9 cellular contexts compared by ENCODE assay signal in the genomic region with DNA sequence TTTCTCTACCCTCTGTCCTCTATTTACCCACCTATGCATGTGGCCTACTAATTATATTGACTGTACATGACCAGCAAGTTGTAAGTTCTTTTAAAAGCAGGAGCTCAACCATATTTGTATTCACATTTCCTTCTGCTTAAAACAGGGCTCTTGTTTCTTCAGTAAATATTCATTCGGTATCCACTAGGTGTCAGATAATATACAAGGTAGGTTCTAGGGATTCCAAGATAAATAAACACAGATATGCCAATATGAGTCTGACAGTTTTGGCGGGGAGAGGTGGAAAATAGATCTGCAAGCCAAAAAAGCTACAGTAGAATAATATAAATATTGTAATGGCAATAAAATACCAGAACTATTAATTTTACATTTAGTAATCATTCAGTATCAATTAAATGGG. TPM values are rescaled to one million over a fixed set of nuclear protein-coding genes. Genes with fewer than 3 reads are reported as not detected.
A peak's percentile ranks its signal among the peaks of the same experiment; 100 is the strongest.
DNase-seq lines count a peak whose midpoint lies in the region; ATAC-seq and TF ChIP-seq lines count a peak whose summit lies in the region.
"Had no signal": no experiment of that assay in that cellular context is flagged by ENCODE, and none has a peak within 500 bp of the region (broad histone marks: within the 10 kb centered on the region; RNA-seq: fewer than 3 reads in every experiment).

No MANE protein-coding gene starts in this region.

- no peak overlapping the region for H3K4me3 Mint-ChIP-seq in stimulated activated naive B cell treated with anti-CD40 and anti-IgM and Interleukin-4, amounts not matched to agents 10 μg/mL and 1 μg/mL and 100 μg/mL, for 72 hours

- intact Hi-C loops in mucosa of descending colon (cut with DNase I, micrococcal nuclease), result no loop called here

- H3K4me1 ChIP-seq in mucosa of descending colon (ENCODE audit: low read depth), result peaks cover 14% of the 10 kb centered on the region

- TF ChIP-seq CTCF in mucosa of descending colon (IDR thresholded peaks at IDR 0.05), result no peak

- no peaks in the 10 kb centered on the region for H3K9me3 Mint-ChIP-seq in stimulated activated naive B cell treated with anti-CD40 and anti-IgM and Interleukin-4, amounts not matched to agents 10 μg/mL and 1 μg/mL and 100 μg/mL, for 72 hours

- H3K27ac Mint-ChIP-seq in stimulated activated naive B cell treated with anti-CD40 and anti-IgM and Interleukin-4, amounts not matched to agents 10 μg/mL and 1 μg/mL and 100 μg/mL, for 72 hours, result no peak overlapping the region

- H3K36me3 Mint-ChIP-seq in stimulated activated naive B cell treated with anti-CD40 and anti-IgM and Interleukin-4, amounts not matched to agents 10 μg/mL and 1 μg/mL and 100 μg/mL, for 72 hours, result peaks cover 7 to 11% of the 10 kb centered on the region in 2 donors

- in situ Hi-C loops in G401 (cut with HindIII; ENCODE audit: low sequenced_read_pairs), result no loop called here

- H3K27me3 Mint-ChIP-seq in stimulated activated naive B cell treated with anti-CD40 and anti-IgM and Interleukin-4, amounts not matched to agents 10 μg/mL and 1 μg/mL and 100 μg/mL, for 72 hours, result no peaks in the 10 kb centered on the region

- no peaks in the 10 kb centered on the region for H3K9me3 ChIP-seq in mucosa of descending colon

- DNase-seq in G401 (ENCODE audit: low spot score) (peak; percentile 17), NCI-H146 (lab: John Stamatoyannopoulos, UW) (peak; percentile 80), amniotic epithelial cell (ENCODE audit: low read depth) (peak; percentile 23), mucosa of descending colon (no peak)
- DNase-seq in stimulated activated naive B cell treated with anti-CD40 and anti-IgM and Interleukin-4, amounts not matched to agents 10 μg/mL and 1 μg/mL and 100 μg/mL, for 72 hours, result no peak
- no peak for DNase-seq in activated CD8-positive, alpha-beta memory T cell treated with anti-CD3 and anti-CD28 coated beads, Interleukin-2, amount 50 U/mL, for 48 hours
- DNase-seq: midbrain had no signal

- H3K36me3 ChIP-seq in mucosa of descending colon (ENCODE audit: low read depth), result no peaks in the 10 kb centered on the region

- ATAC-seq in mucosa of descending colon (peak; percentile 74), HG02870 (IDR thresholded peaks at IDR 0.05; ENCODE audit: unreplicated experiment) (no peak), GM19023 (IDR thresholded peaks at IDR 0.05; ENCODE audit: unreplicated experiment) (no peak)
- no peak for ATAC-seq in stimulated activated naive B cell treated with anti-CD40 and anti-IgM and Interleukin-4, amounts not matched to agents 10 μg/mL and 1 μg/mL and 100 μg/mL, for 72 hours (replicated peaks)

- H3K4me3 ChIP-seq in mucosa of descending colon, result no peak overlapping the region

- H3K4me1 Mint-ChIP-seq in stimulated activated naive B cell treated with anti-CD40 and anti-IgM and Interleukin-4, amounts not matched to agents 10 μg/mL and 1 μg/mL and 100 μg/mL, for 72 hours, result peaks cover 11 to 38% of the 10 kb centered on the region in 2 donors

RNA-seq across cellular contexts. Expression of a gene that starts 15.3 kb away (rescaled TPM):
- total RNA-seq in G401 (2014; rRNA removed; shearing (Covaris generic)), result 2.2 and 3.7 TPM in 2 replicates
- total RNA-seq in mucosa of descending colon, result 10 to 100 TPM; 16.2 to 30.7 (median 19.1) TPM

Comparison
In these comparisons a context has a peak if more than half of its experiments do, and no peak if none do; other contexts are left out.
1. DNase-seq: peak in G401 (single experiment), NCI-H146 (single experiment) and amniotic epithelial cell (single experiment); none in mucosa of descending colon (0 of 3), stimulated activated naive B cell treated with anti-CD40 and anti-IgM and Interleukin-4, amounts not matched to agents 10 μg/mL and 1 μg/mL and 100 μg/mL, for 72 hours (single experiment) and activated CD8-positive, alpha-beta memory T cell treated with anti-CD3 and anti-CD28 coated beads, Interleukin-2, amount 50 U/mL, for 48 hours (single experiment).